In genomic region chr2:85242321-85242720, GRCh38 we compare ENCODE assay signal across 16 cellular contexts.
DNase-seq lines count a peak whose midpoint lies in the region; ATAC-seq, FAIRE-seq and TF ChIP-seq lines count a peak whose summit lies in the region.
"Had no signal": no experiment of that assay in that cellular context is flagged by ENCODE, and none has a peak within 500 bp of the region (broad histone marks: within the 10 kb centered on the region; RNA-seq: fewer than 3 reads in every experiment).

No MANE protein-coding gene starts in this region.

- H3K79me2 ChIP-seq in H1 (ENCODE audit: control insufficient read depth in 1 of 2, insufficient read depth in 2 of 2, low read length in 2 of 2), result peaks cover 6 to 82% of the 10 kb centered on the region in 2 experiments

- peaks cover 2 to 9% of the 10 kb centered on the region in 2 experiments for H4K20me1 ChIP-seq in H1 (replicated peaks in 1 of 2; ENCODE audit: control insufficient read depth in 1 of 2, insufficient read depth in 2 of 2, low read length in 2 of 2)
- H4K20me1 ChIP-seq: BLaER1 had no signal

- no peak overlapping the region; a peak in 1 of 4 replicates for H3K4me2 ChIP-seq in H1 (ENCODE audit: insufficient read depth in 1 of 2, low read depth in 2 of 2, low read length in 2 of 2)
- H3K4me2 ChIP-seq: BLaER1 had no signal

- H3K9me3 ChIP-seq in left ventricle myocardium inferior (replicated peaks) (no peaks in the 10 kb centered on the region), heart right ventricle (no peaks in the 10 kb centered on the region), H1 (ENCODE audit: insufficient read depth in 2 of 2, low read depth in 1 of 2, low read length in 1 of 2) (no peaks in the 10 kb centered on the region), spleen (no peaks in the 10 kb centered on the region), lower lobe of right lung (no peaks in the 10 kb centered on the region)
- H3K9me3 ChIP-seq: BLaER1, Caco-2 had no signal

- H3K27ac Mint-ChIP-seq in activated naive CD4-positive, alpha-beta T cell treated with anti-CD3 and anti-CD28 coated beads, Interleukin-2, amount 10 ng/mL, durations not matched to agents 7 days and 5 days, result no peak overlapping the region
- H3K27ac Mint-ChIP-seq: CD8-positive, alpha-beta memory T cell; IgD-negative memory B cell had no signal

- H2BK12ac ChIP-seq in H1 (ENCODE audit: low read depth, low read length), result no peak overlapping the region

- peaks cover 4% of the 10 kb centered on the region; the same call in 1 of the 2 replicates for H3K23me2 ChIP-seq in H1 (ENCODE audit: low read depth, low read length)

- peak overlapping the region; percentile 76; the same call in 1 of the 2 replicates for H2BK15ac ChIP-seq in H1 (ENCODE audit: low read length)

- peak overlapping the region; percentile 58 for H3K4ac ChIP-seq in H1 (replicated peaks; ENCODE audit: insufficient read length, low read depth, low read length)

- H3K27ac ChIP-seq in left ventricle myocardium inferior (replicated peaks), result peak overlapping the region; percentile 83
- no peak overlapping the region for H3K27ac ChIP-seq in heart right ventricle
- peak overlapping the region; percentile 23; the same call in 1 of the 2 replicates for H3K27ac ChIP-seq in H1 (ENCODE audit: low read depth, low read length)
- no peak overlapping the region for H3K27ac ChIP-seq in spleen
- no peak overlapping the region for H3K27ac ChIP-seq in lower lobe of right lung
- H3K27ac ChIP-seq: BLaER1 had no signal

- FAIRE-seq in H1 (lab: Jason Lieb, UNC), result no peak

- H3K18ac ChIP-seq in H1 (ENCODE audit: extremely low read depth, low read length), result 0 out of 2 replicates have a peak overlapping the region, but pooled peaks have one; percentile 9

- H2BK120ac ChIP-seq in H1 (replicated peaks; ENCODE audit: low read depth, low read length), result no peak overlapping the region

- H3K4me1 ChIP-seq in left ventricle myocardium inferior (peaks cover 78% of the 10 kb centered on the region), heart right ventricle (peaks cover 5 to 81% (median 48%) of the 10 kb centered on the region in 9 donors), H1 (replicated peaks in 1 of 4; ENCODE audit: control insufficient read depth in 3 of 4, insufficient read depth in 4 of 4, low read length in 3 of 4) (peaks cover 24 to 51% (median 35%) of the 10 kb centered on the region in 4 experiments), spleen (peaks cover 3 to 52% (median 27%) of the 10 kb centered on the region in 6 donors), lower lobe of right lung (peaks cover 42% of the 10 kb centered on the region)
- H3K4me1 ChIP-seq: Caco-2 had no signal

- ATAC-seq in heart right ventricle (no peak), lower lobe of right lung (no peak)

- H3K4me3 Mint-ChIP-seq in activated naive CD4-positive, alpha-beta T cell treated with anti-CD3 and anti-CD28 coated beads, Interleukin-2, amount 10 ng/mL, durations not matched to agents 7 days and 5 days, result no peak overlapping the region
- H3K4me3 Mint-ChIP-seq: CD8-positive, alpha-beta memory T cell; IgD-negative memory B cell had no signal

- H3K36me3 Mint-ChIP-seq in activated naive CD4-positive, alpha-beta T cell treated with anti-CD3 and anti-CD28 coated beads, Interleukin-2, amount 10 ng/mL, durations not matched to agents 7 days and 5 days, result no peaks in the 10 kb centered on the region
- H3K36me3 Mint-ChIP-seq: CD8-positive, alpha-beta memory T cell had no signal

- peaks cover 60% of the 10 kb centered on the region for H3K27me3 Mint-ChIP-seq in activated naive CD4-positive, alpha-beta T cell treated with anti-CD3 and anti-CD28 coated beads, Interleukin-2, amount 10 ng/mL, durations not matched to agents 7 days and 5 days

- H3K27me3 ChIP-seq in left ventricle myocardium inferior (ENCODE audit: low read depth) (no peaks in the 10 kb centered on the region), heart right ventricle (no peaks in the 10 kb centered on the region), H1 (replicated peaks in 1 of 4; ENCODE audit: control insufficient read depth in 3 of 4, extremely low read depth in 1 of 4, insufficient read depth in 3 of 4, low read length in 3 of 4) (no peaks in the 10 kb centered on the region), spleen (replicated peaks in 1 of 7) (peaks cover 0 to 19% (median 0%) of the 10 kb centered on the region in 7 donors), lower lobe of right lung (ENCODE audit: low read depth) (no peaks in the 10 kb centered on the region)
- H3K27me3 ChIP-seq: BLaER1 had no signal

- intact Hi-C loops in left ventricle myocardium inferior (cut with micrococcal nuclease), result no loop called here
- intact Hi-C loops in heart right ventricle (cut with DNase I), result loop anchor here in 6 of 10 donors (2.0 to 5.0 kb wide), 4 partner anchors 45 to 110 kb away; partner anchors contain the start of gene TCF7L1 (in 6 of the 6)
- intact Hi-C loops in spleen (cut with DNase I; ENCODE audit: low total_unique reads), result no loop called here
- intact Hi-C loops in lower lobe of right lung (cut with DNase I), result no loop called here

- H3K9me3 Mint-ChIP-seq in activated naive CD4-positive, alpha-beta T cell treated with anti-CD3 and anti-CD28 coated beads, Interleukin-2, amount 10 ng/mL, durations not matched to agents 7 days and 5 days, result no peaks in the 10 kb centered on the region
- H3K9me3 Mint-ChIP-seq: CD8-positive, alpha-beta memory T cell; IgD-negative memory B cell had no signal

- TF ChIP-seq EP300 in H1 (IDR thresholded peaks at IDR 0.05; ENCODE audit: borderline replicate concordance in 1 of 2, low read depth in 2 of 2, low read length in 2 of 2), result no peak

- H2AK5ac ChIP-seq in H1 (ENCODE audit: low read depth, low read length), result 0 out of 2 replicates have a peak overlapping the region, but pooled peaks have one; percentile 55

- H3K56ac ChIP-seq in H1 (replicated peaks; ENCODE audit: insufficient read length, low read depth, low read length), result no peak overlapping the region

- no peak for TF ChIP-seq RAD21 in H1 (IDR thresholded peaks at IDR 0.05 in 1 of 2, conservative IDR thresholded peaks at IDR 0.05 in 1 of 2; ENCODE audit: low read depth in 2 of 2, low read length in 2 of 2)

- no peak overlapping the region for H4K8ac ChIP-seq in H1 (ENCODE audit: extremely low read depth, insufficient read depth, low read length)

- H3K9ac ChIP-seq in H1 (replicated peaks in 1 of 4; ENCODE audit: extremely low read depth in 1 of 4, low read depth in 3 of 4, low read length in 3 of 4), result no peak overlapping the region
- H3K9ac ChIP-seq: BLaER1 had no signal

- H3K36me3 ChIP-seq in left ventricle myocardium inferior (no peaks in the 10 kb centered on the region), heart right ventricle (no peaks in the 10 kb centered on the region), H1 (ENCODE audit: control insufficient read depth in 2 of 4, insufficient read depth in 4 of 4, low read length in 3 of 4) (no peaks in the 10 kb centered on the region; a peak in 1 of 8 replicates), spleen (no peaks in the 10 kb centered on the region), lower lobe of right lung (no peaks in the 10 kb centered on the region)
- H3K36me3 ChIP-seq: BLaER1 had no signal

- DNase-seq in left ventricle myocardium inferior (no peak), heart right ventricle (no peak), H1 (ENCODE audit: low read depth in 1 of 2, low spot score in 2 of 2) (no peak), spleen (peak; percentile 71), lower lobe of right lung (no peak), ureter (ENCODE audit: low spot score) (no peak)
- no peak for DNase-seq in activated naive CD4-positive, alpha-beta T cell treated with anti-CD3 and anti-CD28 coated beads, Interleukin-2, amount 10 ng/mL, durations not matched to agents 7 days and 5 days
- DNase-seq: 8988T; AML-193; Caco-2; CD8-positive, alpha-beta memory T cell; DMS53; GF-D8; H7 had no signal

- H3K4me1 Mint-ChIP-seq in activated naive CD4-positive, alpha-beta T cell treated with anti-CD3 and anti-CD28 coated beads, Interleukin-2, amount 10 ng/mL, durations not matched to agents 7 days and 5 days, result peaks cover 12% of the 10 kb centered on the region
- H3K4me1 Mint-ChIP-seq: CD8-positive, alpha-beta memory T cell had no signal

- POLR2A ChIA-PET in H1 (lab: Charles Lee; ENCODE audit: partially characterized antibody), result no interaction called here

- peak overlapping the region; percentile 43; the same call in 1 of the 2 replicates for H2BK20ac ChIP-seq in H1 (ENCODE audit: low read length)

- CTCF ChIA-PET in H1 (lab: Charles Lee; ENCODE audit: partially characterized antibody), result interaction anchor here (21.9 kb wide), 1 partner anchor 57 kb away, joined by 218 read pairs; no protein-coding TSS in a partner anchor
- CTCF ChIA-PET in activated naive CD4-positive, alpha-beta T cell treated with anti-CD3 and anti-CD28 coated beads, Interleukin-2, amount 10 ng/mL, durations not matched to agents 7 days and 5 days (lab: Charles Lee), result no interaction called here

- H4K5ac ChIP-seq in H1 (ENCODE audit: insufficient read length, low read depth, low read length), result no peak overlapping the region

- no peak overlapping the region for H3K14ac ChIP-seq in H1 (ENCODE audit: insufficient read length)

- no peak overlapping the region for H4K91ac ChIP-seq in H1 (replicated peaks; ENCODE audit: insufficient read length, low read length)

- H3K79me1 ChIP-seq in H1 (ENCODE audit: low read depth, low read length), result peaks cover 16% of the 10 kb centered on the region; the same call in 1 of the 2 replicates

- TF ChIP-seq CTCF in left ventricle myocardium inferior (IDR thresholded peaks at IDR 0.05; ENCODE audit: borderline replicate concordance), result no peak
- no peak for TF ChIP-seq CTCF in heart right ventricle (IDR thresholded peaks at IDR 0.05)
- no peak for TF ChIP-seq CTCF in H1 (IDR thresholded peaks at IDR 0.05; ENCODE audit: control extremely low read depth in 1 of 3, insufficient read depth in 1 of 3, low read depth in 1 of 3, low read length in 3 of 3)
- no peak for TF ChIP-seq CTCF in spleen (IDR thresholded peaks at IDR 0.05 in 8 of 11, conservative IDR thresholded peaks at IDR 0.05 in 3 of 11)
- TF ChIP-seq CTCF in lower lobe of right lung (IDR thresholded peaks at IDR 0.05), result no peak

- TF ChIP-seq POLR2A in H1 (IDR thresholded peaks at IDR 0.05; ENCODE audit: control extremely low read depth in 1 of 2, low read depth in 2 of 2, low read length in 2 of 2), result no peak
- TF ChIP-seq POLR2A in spleen (IDR thresholded peaks at IDR 0.05), result no peak

- 94 to 97% methylated on average over 7 of the region's 7 CpGs for WGBS in heart right ventricle, 2 donors
- WGBS in H1 (ENCODE audit: extremely low coverage in 1 of 2, insufficient coverage in 1 of 2, insufficient read length in 1 of 2, insufficient replicate concordance in 2 of 2, low coverage in 1 of 2, low lambda C conversion rate in 2 of 2, missing lambda C conversion rate in 1 of 2), 2 experiments, result 94% methylated on average over 7 of the region's 7 CpGs; no CpG with 5 or more reads in 1 of the 2 experiments
- 91 to 96% (median 94%) methylated on average over 7 of the region's 7 CpGs for WGBS in spleen, 5 donors

- H3K23ac ChIP-seq in H1 (ENCODE audit: insufficient read length), result no peak overlapping the region

- H3K4me3 ChIP-seq in left ventricle myocardium inferior (no peak overlapping the region), heart right ventricle (no peak overlapping the region), H1 (ENCODE audit: extremely low read depth in 1 of 4, insufficient read depth in 2 of 4, low read depth in 3 of 4, low read length in 4 of 4) (0 out of 8 replicates have a peak overlapping the region, but pooled peaks of 1 of the 4 experiments have one; percentile 1), spleen (no peak overlapping the region), lower lobe of right lung (no peak overlapping the region)
- H3K4me3 ChIP-seq: BLaER1 had no signal

- 0 out of 2 replicates have a peak overlapping the region, but pooled peaks have one; percentile 82 for H2BK5ac ChIP-seq in H1 (ENCODE audit: low read depth, low read length)

- no peak overlapping the region for H2AFZ ChIP-seq in H1 (ENCODE audit: low read length)

Comparison
In these comparisons a context has a peak if more than half of its experiments do, and no peak if none do; other contexts are left out.
1. H3K27ac ChIP-seq: peak in left ventricle myocardium inferior (single experiment) and H1 (single experiment); none in heart right ventricle (0 of 10), spleen (0 of 8) and lower lobe of right lung (single experiment).
2. intact Hi-C loops: an anchor here in heart right ventricle (2.0 to 5.0 kb wide); none called in left ventricle myocardium inferior, spleen and lower lobe of right lung.